Comparison of ENCODE assay signal across 9 cellular contexts in genomic region chr5:139415221-139415861, GRCh38. TPM values are rescaled to one million over a fixed set of nuclear protein-coding genes. Genes with fewer than 3 reads are reported as not detected.
DNase-seq lines count a peak whose midpoint lies in the region; ATAC-seq and TF ChIP-seq lines count a peak whose summit lies in the region.
"Had no signal": no experiment of that assay in that cellular context is flagged by ENCODE, and none has a peak within 500 bp of the region (broad histone marks: within the 10 kb centered on the region; RNA-seq: fewer than 3 reads in every experiment).

No MANE protein-coding gene starts in this region.

- intact Hi-C loops in left ventricle myocardium superior (cut with micrococcal nuclease), result no loop called here

- no peaks in the 10 kb centered on the region for H3K27me3 ChIP-seq in subcutaneous abdominal adipose tissue (ENCODE audit: control insufficient read depth in 5 of 5, insufficient read depth in 4 of 5, low read length in 5 of 5)
- H3K27me3 ChIP-seq in endodermal cell (ENCODE audit: control insufficient read depth, insufficient read depth, low read length, poor library complexity, severe bottlenecking), result no peaks in the 10 kb centered on the region

- H3K27ac ChIP-seq in subcutaneous abdominal adipose tissue (ENCODE audit: low read depth, low read length), result peak overlapping the region; percentile 58
- no peak overlapping the region for H3K27ac ChIP-seq in endodermal cell (ENCODE audit: low read depth, low read length)

- H3K4me3 ChIP-seq in subcutaneous abdominal adipose tissue (ENCODE audit: low read depth in 1 of 5, low read length in 5 of 5) (no peak overlapping the region), endodermal cell (ENCODE audit: low read length) (no peak overlapping the region)

- peak overlapping the region in 1 of 5 donors; percentile 43 for H3K9ac ChIP-seq in subcutaneous abdominal adipose tissue (ENCODE audit: low read length in 5 of 5)
- no peak overlapping the region for H3K9ac ChIP-seq in endodermal cell (ENCODE audit: extremely low read depth, low read length, poor library complexity, severe bottlenecking)

- WGBS in endodermal cell (ENCODE audit: insufficient coverage in 1 of 2, insufficient read length in 1 of 2), 2 experiments, result 93% methylated on average over 7 to 8 of the region's 8 CpGs

- H3K9me3 ChIP-seq in subcutaneous abdominal adipose tissue (ENCODE audit: control insufficient read depth in 5 of 5, low read length in 5 of 5) (no peaks in the 10 kb centered on the region), endodermal cell (ENCODE audit: control insufficient read depth, low read length) (no peaks in the 10 kb centered on the region)

- peaks cover 35% of the 10 kb centered on the region for H3K36me3 Mint-ChIP-seq in activated naive CD8-positive, alpha-beta T cell treated with anti-CD3 and anti-CD28 coated beads, Interleukin-2, amount 50 U/mL, for 24 hours (ENCODE audit: low read depth)
- peaks cover 14% of the 10 kb centered on the region for H3K36me3 Mint-ChIP-seq in endodermal cell (ENCODE audit: low read depth)

- DNase-seq in activated CD4-positive, alpha-beta T cell treated with anti-CD3 and anti-CD28 coated beads for 48 hours, result peak; percentile 66
- DNase-seq in activated CD4-positive, alpha-beta T cell treated with anti-CD3 and anti-CD28 coated beads, Interleukin-2, amount 50 U/mL, for 4 hours, result no peak
- peak; percentile 40 for DNase-seq in activated naive CD8-positive, alpha-beta T cell treated with anti-CD3 and anti-CD28 coated beads, Interleukin-2, amount 50 U/mL, for 24 hours
- DNase-seq in left ventricle myocardium superior (peak; percentile 83), SKM-1 treated with dmso at 0.1 percent for 144 hours (lab: John Stamatoyannopoulos, UW; ENCODE audit: unreplicated experiment) (no peak), DMS153 (lab: John Stamatoyannopoulos, UW) (no peak), endodermal cell (no peak)

- peaks cover 0 to 65% (median 9%) of the 10 kb centered on the region in 5 donors for H3K4me1 ChIP-seq in subcutaneous abdominal adipose tissue (ENCODE audit: control insufficient read depth in 5 of 5, insufficient read depth in 5 of 5, low read length in 5 of 5)
- H3K4me1 ChIP-seq in endodermal cell (ENCODE audit: control insufficient read depth, insufficient read depth, low read length), result peaks cover 13% of the 10 kb centered on the region

- peak overlapping the region; percentile 62 for H3K4me3 Mint-ChIP-seq in activated naive CD8-positive, alpha-beta T cell treated with anti-CD3 and anti-CD28 coated beads, Interleukin-2, amount 50 U/mL, for 24 hours
- H3K4me3 Mint-ChIP-seq in endodermal cell, result no peak overlapping the region
- H3K4me3 Mint-ChIP-seq: type B pancreatic cell had no signal

- no peaks in the 10 kb centered on the region for H3K27me3 Mint-ChIP-seq in activated naive CD8-positive, alpha-beta T cell treated with anti-CD3 and anti-CD28 coated beads, Interleukin-2, amount 50 U/mL, for 24 hours
- H3K27me3 Mint-ChIP-seq in endodermal cell (ENCODE audit: insufficient read depth), result no peaks in the 10 kb centered on the region
- H3K27me3 Mint-ChIP-seq: type B pancreatic cell had no signal

- TF ChIP-seq CTCF in endodermal cell (conservative IDR thresholded peaks at IDR 0.05), result no peak

- no peaks in the 10 kb centered on the region for H3K9me3 Mint-ChIP-seq in activated naive CD8-positive, alpha-beta T cell treated with anti-CD3 and anti-CD28 coated beads, Interleukin-2, amount 50 U/mL, for 24 hours
- H3K9me3 Mint-ChIP-seq in endodermal cell, result no peaks in the 10 kb centered on the region
- H3K9me3 Mint-ChIP-seq: type B pancreatic cell had no signal

- peaks cover 58% of the 10 kb centered on the region for H3K4me1 Mint-ChIP-seq in activated naive CD8-positive, alpha-beta T cell treated with anti-CD3 and anti-CD28 coated beads, Interleukin-2, amount 50 U/mL, for 24 hours
- peaks cover 21% of the 10 kb centered on the region for H3K4me1 Mint-ChIP-seq in endodermal cell

- H3K27ac Mint-ChIP-seq in activated naive CD8-positive, alpha-beta T cell treated with anti-CD3 and anti-CD28 coated beads, Interleukin-2, amount 50 U/mL, for 24 hours, result peak overlapping the region; percentile 93
- H3K27ac Mint-ChIP-seq in endodermal cell, result no peak overlapping the region
- H3K27ac Mint-ChIP-seq: type B pancreatic cell had no signal

- H3K36me3 ChIP-seq in subcutaneous abdominal adipose tissue (ENCODE audit: control insufficient read depth in 5 of 5, insufficient read depth in 5 of 5, low read length in 5 of 5), result peaks cover 0 to 16% (median 8%) of the 10 kb centered on the region in 5 donors
- peaks cover 5% of the 10 kb centered on the region for H3K36me3 ChIP-seq in endodermal cell (ENCODE audit: control insufficient read depth, insufficient read depth, low read length)

- ATAC-seq in activated naive CD8-positive, alpha-beta T cell treated with anti-CD3 and anti-CD28 coated beads, Interleukin-2, amount 50 U/mL, for 24 hours, result peak; percentile 83
- ATAC-seq in left ventricle myocardium superior, result peak; percentile 68

RNA-seq across cellular contexts. Expression of gene SPATA24, which starts 11.5 kb away (rescaled TPM):
- total RNA-seq in left ventricle myocardium superior, result 17.3 TPM
- 10 to 100 TPM in 1 of 2 donors, 1 to 10 TPM in 1; 9.8 to 10.6 TPM for total RNA-seq in endodermal cell
- 9.7 TPM for polyA plus RNA-seq in endodermal cell (2013, experiment 1 of 2)
- polyA plus RNA-seq in endodermal cell (2013, experiment 2 of 2), result 7.9 TPM

RNA-seq across cellular contexts. Expression of gene PROB1, which starts 20.4 kb away (rescaled TPM):
- total RNA-seq in left ventricle myocardium superior (56.5 TPM), endodermal cell (1 to 10 TPM; 4.8 to 6.6 TPM)
- 1.4 TPM for polyA plus RNA-seq in endodermal cell (2013, experiment 1 of 2)
- polyA plus RNA-seq in endodermal cell (2013, experiment 2 of 2), result 1.4 TPM

RNA-seq across cellular contexts. Expression of gene DNAJC18, which starts 24.0 kb away (rescaled TPM):
- 10.5 TPM for total RNA-seq in left ventricle myocardium superior
- 10 to 100 TPM; 21.8 to 26.6 TPM for total RNA-seq in endodermal cell
- 30.9 TPM for polyA plus RNA-seq in endodermal cell (2013, experiment 1 of 2)
- 32.0 TPM for polyA plus RNA-seq in endodermal cell (2013, experiment 2 of 2)

RNA-seq across cellular contexts. Expression of gene MZB1, which starts 25.6 kb away (rescaled TPM):
- total RNA-seq in left ventricle myocardium superior (1.6 TPM), endodermal cell (under 1 TPM; 0.57 to 0.60 TPM)
- not detected for polyA plus RNA-seq in endodermal cell (2013, experiment 1 of 2)
- 0.50 TPM for polyA plus RNA-seq in endodermal cell (2013, experiment 2 of 2)

RNA-seq across cellular contexts. Expression of gene SLC23A1, which starts 32.2 kb away (rescaled TPM):
- total RNA-seq in left ventricle myocardium superior (not detected), endodermal cell (under 1 TPM; 0.35 to 0.93 TPM)
- 0.28 TPM for polyA plus RNA-seq in endodermal cell (2013, experiment 1 of 2)
- not detected for polyA plus RNA-seq in endodermal cell (2013, experiment 2 of 2)

Comparison
In these comparisons a context has a peak if more than half of its experiments do, and no peak if none do; other contexts are left out.
1. DNase-seq: peak in activated CD4-positive, alpha-beta T cell treated with anti-CD3 and anti-CD28 coated beads for 48 hours (single experiment), activated naive CD8-positive, alpha-beta T cell treated with anti-CD3 and anti-CD28 coated beads, Interleukin-2, amount 50 U/mL, for 24 hours (single experiment) and left ventricle myocardium superior (single experiment); none in activated CD4-positive, alpha-beta T cell treated with anti-CD3 and anti-CD28 coated beads, Interleukin-2, amount 50 U/mL, for 4 hours (0 of 2), SKM-1 treated with dmso at 0.1 percent for 144 hours (single experiment), DMS153 (single experiment) and endodermal cell (single experiment).